1 cellular context compared by ENCODE assay signal in the genomic region with DNA sequence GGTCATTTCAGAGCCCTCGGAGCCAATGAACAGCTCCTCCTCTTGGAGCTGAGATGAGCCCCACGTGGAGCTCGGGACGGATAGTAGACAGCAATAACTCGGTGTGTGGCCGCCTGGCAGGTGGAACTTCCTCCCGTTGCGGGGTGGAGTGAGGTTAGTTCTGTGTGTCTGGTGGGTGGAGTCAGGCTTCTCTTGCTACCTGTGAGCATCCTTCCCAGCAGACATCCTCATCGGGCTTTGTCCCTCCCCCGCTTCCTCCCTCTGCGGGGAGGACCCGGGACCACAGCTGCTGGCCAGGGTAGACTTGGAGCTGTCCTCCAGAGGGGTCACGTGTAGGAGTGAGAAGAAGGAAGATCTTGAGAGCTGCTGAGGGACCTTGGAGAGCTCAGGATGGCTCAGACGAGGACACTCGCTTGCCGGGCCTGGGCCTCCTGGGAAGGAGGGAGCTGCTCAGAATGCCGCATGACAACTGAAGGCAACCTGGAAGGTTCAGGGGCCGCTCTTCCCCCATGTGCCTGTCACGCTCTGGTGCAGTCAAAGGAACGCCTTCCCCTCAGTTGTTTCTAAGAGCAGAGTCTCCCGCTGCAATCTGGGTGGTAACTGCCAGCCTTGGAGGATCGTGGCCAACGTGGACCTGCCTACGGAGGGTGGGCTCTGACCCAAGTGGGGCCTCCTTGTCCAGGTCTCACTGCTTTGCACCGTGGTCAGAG.
TF ChIP-seq lines count a peak whose summit lies in the region.

No MANE protein-coding gene starts in this region.

TF ChIP-seq in GM12891, 5 proteins besides CTCF, POLR2A, EP300 and RAD21:
- no peak for TF ChIP-seq POU2F2 (IDR thresholded peaks at IDR 0.05; ENCODE audit: low read depth, low read length)
- peak; percentile 65; the same call in 1 of the 2 replicates for TF ChIP-seq POLR2AphosphoS5 (IDR thresholded peaks at IDR 0.05; ENCODE audit: low read depth, low read length)
TF ChIP-seq in GM12891: peak in this region for 1.
